Comparison of ENCODE assay signal across 16 cellular contexts in genomic region chr3:12470680-12471079, GRCh38. TPM values are rescaled to one million over a fixed set of nuclear protein-coding genes. Genes with fewer than 3 reads are reported as not detected.
DNase-seq lines count a peak whose midpoint lies in the region; ATAC-seq and TF ChIP-seq lines count a peak whose summit lies in the region.
"Had no signal": no experiment of that assay in that cellular context is flagged by ENCODE, and none has a peak within 500 bp of the region (broad histone marks: within the 10 kb centered on the region; RNA-seq: fewer than 3 reads in every experiment).

No MANE protein-coding gene starts in this region.

- H3K4me1 Mint-ChIP-seq in activated naive CD8-positive, alpha-beta T cell treated with anti-CD3 and anti-CD28 coated beads, Interleukin-2, amount 50 U/mL, for 24 hours: peaks cover 24% of the 10 kb centered on the region
- H3K4me1 Mint-ChIP-seq in activated naive CD8-positive, alpha-beta T cell treated with anti-CD3 and anti-CD28 coated beads for 36 hours: peaks cover 15% of the 10 kb centered on the region
- peaks cover 12% of the 10 kb centered on the region for H3K4me1 Mint-ChIP-seq in stimulated activated memory B cell treated with anti-CD40 and anti-IgM and Interleukin-4, amounts not matched to agents 10 μg/mL and 1 μg/mL and 100 μg/mL, for 72 hours

- H3K79me2 ChIP-seq in HCT116 (ENCODE audit: insufficient read depth, low read length): no peaks in the 10 kb centered on the region

- CTCF ChIA-PET in HCT116 (lab: Charles Lee): interaction anchor here (1.1 to 3.8 kb wide), 4 partner anchors 9 to 334 kb away, joined by 3 to 23 read pairs (median 5); no protein-coding TSS in a partner anchor

- peak overlapping the region; percentile 23; the same call in 1 of the 2 replicates for H3K9ac ChIP-seq in HCT116 (ENCODE audit: low read length)
- H3K9ac ChIP-seq: BLaER1, KMS-11 had no signal

- H4K20me1 ChIP-seq in HCT116 (ENCODE audit: insufficient read depth): no peaks in the 10 kb centered on the region
- H4K20me1 ChIP-seq: BLaER1 had no signal

- no peaks in the 10 kb centered on the region for H3K9me3 ChIP-seq in HCT116 (ENCODE audit: control insufficient read depth in 1 of 2, insufficient read depth in 1 of 2, low read depth in 1 of 2, low read length in 2 of 2)
- no peaks in the 10 kb centered on the region for H3K9me3 ChIP-seq in RWPE2 (ENCODE audit: severe bottlenecking)
- H3K9me3 ChIP-seq: BLaER1 had no signal

- peak overlapping the region; percentile 70 for H3K27ac Mint-ChIP-seq in activated naive CD8-positive, alpha-beta T cell treated with anti-CD3 and anti-CD28 coated beads, Interleukin-2, amount 50 U/mL, for 24 hours
- H3K27ac Mint-ChIP-seq in activated naive CD8-positive, alpha-beta T cell treated with anti-CD3 and anti-CD28 coated beads for 36 hours: no peak overlapping the region
- H3K27ac Mint-ChIP-seq in stimulated activated memory B cell treated with anti-CD40 and anti-IgM and Interleukin-4, amounts not matched to agents 10 μg/mL and 1 μg/mL and 100 μg/mL, for 72 hours: peak overlapping the region; percentile 19

- RAD21 ChIA-PET in HCT116 (lab: Charles Lee; ENCODE audit: low non-redundant PET in 1 of 2, low total read pairs in 2 of 2, uncharacterized antibody in 2 of 2, unreplicated experiment in 2 of 2): interaction anchor here (0.9 to 1.0 kb wide), 2 partner anchors 9 kb away, joined by 3 to 4 read pairs; no protein-coding TSS in a partner anchor

- no peak for DNase-seq in activated naive CD8-positive, alpha-beta T cell treated with anti-CD3 and anti-CD28 coated beads, Interleukin-2, amount 50 U/mL, for 24 hours
- no peak for DNase-seq in activated naive CD8-positive, alpha-beta T cell treated with anti-CD3 and anti-CD28 coated beads for 36 hours
- DNase-seq in HCT116 (ENCODE audit: low read depth, low spot score) (no peak), RWPE2 (ENCODE audit: low spot score) (no peak), COLO829 (ENCODE audit: low spot score) (no peak), erythroblast (lab: John Stamatoyannopoulos, UW) (no peak)
- DNase-seq: H7, MM.1S, NCI-H1105 treated with DMSO at 0.1 percent for 48 hours, NCI-H187, NCI-H446, NCI-H82 had no signal

- H2AFZ ChIP-seq in HCT116 (ENCODE audit: low read depth, low read length, poor library complexity, severe bottlenecking): no peak overlapping the region

- BruUV-seq in HCT116 (replicated peaks; lab: Mats Ljungman, UMichigan): no TSS peak

- H3K36me3 Mint-ChIP-seq in activated naive CD8-positive, alpha-beta T cell treated with anti-CD3 and anti-CD28 coated beads, Interleukin-2, amount 50 U/mL, for 24 hours (ENCODE audit: low read depth): no peaks in the 10 kb centered on the region
- H3K36me3 Mint-ChIP-seq in activated naive CD8-positive, alpha-beta T cell treated with anti-CD3 and anti-CD28 coated beads for 36 hours: peaks cover 1% of the 10 kb centered on the region
- no peaks in the 10 kb centered on the region for H3K36me3 Mint-ChIP-seq in stimulated activated memory B cell treated with anti-CD40 and anti-IgM and Interleukin-4, amounts not matched to agents 10 μg/mL and 1 μg/mL and 100 μg/mL, for 72 hours

- peaks cover 4% of the 10 kb centered on the region for H3K27me3 Mint-ChIP-seq in activated naive CD8-positive, alpha-beta T cell treated with anti-CD3 and anti-CD28 coated beads, Interleukin-2, amount 50 U/mL, for 24 hours
- H3K27me3 Mint-ChIP-seq in activated naive CD8-positive, alpha-beta T cell treated with anti-CD3 and anti-CD28 coated beads for 36 hours: peaks cover 3% of the 10 kb centered on the region
- H3K27me3 Mint-ChIP-seq in stimulated activated memory B cell treated with anti-CD40 and anti-IgM and Interleukin-4, amounts not matched to agents 10 μg/mL and 1 μg/mL and 100 μg/mL, for 72 hours: peaks cover 11% of the 10 kb centered on the region

- POLR2A ChIA-PET in HCT116 (lab: Charles Lee): interaction anchor here (1.0 to 1.8 kb wide), 3 partner anchors 9 to 12 kb away, joined by 3 to 5 read pairs (median 4); no protein-coding TSS in a partner anchor

- H3K4me1 ChIP-seq in HCT116 (ENCODE audit: control insufficient read depth in 1 of 2, insufficient read depth in 2 of 2, low read length in 2 of 2) (peaks cover 26 to 50% of the 10 kb centered on the region in 2 experiments), RWPE2 (ENCODE audit: insufficient read depth, poor library complexity, severe bottlenecking) (peaks cover 10% of the 10 kb centered on the region)

- no peak for ATAC-seq in activated naive CD8-positive, alpha-beta T cell treated with anti-CD3 and anti-CD28 coated beads, Interleukin-2, amount 50 U/mL, for 24 hours
- ATAC-seq in HCT116: no peak
- no peak for ATAC-seq in RWPE2 (ENCODE audit: low read depth)
- no peak for ATAC-seq in stimulated activated memory B cell treated with anti-CD40 and anti-IgM and Interleukin-4, amounts not matched to agents 10 μg/mL and 1 μg/mL and 100 μg/mL, for 72 hours

- TF ChIP-seq POLR2A in HCT116 (IDR thresholded peaks at IDR 0.05; ENCODE audit: borderline replicate concordance, extremely low read depth, insufficient read depth, insufficient read length): no peak
- TF ChIP-seq POLR2A in erythroblast (IDR thresholded peaks at IDR 0.05; ENCODE audit: low read length): no peak

- TF ChIP-seq RAD21 in HCT116 (IDR thresholded peaks at IDR 0.05; ENCODE audit: low read depth): no peak

- H3K4me3 Mint-ChIP-seq in activated naive CD8-positive, alpha-beta T cell treated with anti-CD3 and anti-CD28 coated beads, Interleukin-2, amount 50 U/mL, for 24 hours: no peak overlapping the region
- H3K4me3 Mint-ChIP-seq in activated naive CD8-positive, alpha-beta T cell treated with anti-CD3 and anti-CD28 coated beads for 36 hours: no peak overlapping the region
- no peak overlapping the region for H3K4me3 Mint-ChIP-seq in stimulated activated memory B cell treated with anti-CD40 and anti-IgM and Interleukin-4, amounts not matched to agents 10 μg/mL and 1 μg/mL and 100 μg/mL, for 72 hours

- H3K36me3 ChIP-seq in HCT116 (ENCODE audit: control insufficient read depth in 1 of 2, insufficient read depth in 2 of 2, low read length in 2 of 2) (no peaks in the 10 kb centered on the region), RWPE2 (ENCODE audit: low read depth) (no peaks in the 10 kb centered on the region)
- H3K36me3 ChIP-seq: BLaER1 had no signal

- H3K27me3 ChIP-seq in HCT116 (ENCODE audit: insufficient read depth, low read length) (no peaks in the 10 kb centered on the region), RWPE2 (ENCODE audit: insufficient read depth, poor library complexity, severe bottlenecking) (no peaks in the 10 kb centered on the region)
- H3K27me3 ChIP-seq: BLaER1 had no signal

- TF ChIP-seq CTCF in HCT116 (IDR thresholded peaks at IDR 0.05 in 2 of 3, conservative IDR thresholded peaks at IDR 0.05 in 1 of 3; ENCODE audit: borderline replicate concordance in 1 of 3, insufficient read depth in 1 of 3, low read depth in 2 of 3, low read length in 2 of 3) (no peak), RWPE2 (IDR thresholded peaks at IDR 0.05; ENCODE audit: poor library complexity, severe bottlenecking) (no peak)

- peak overlapping the region; percentile 72 for H3K4me2 ChIP-seq in HCT116 (ENCODE audit: low read length)
- H3K4me2 ChIP-seq: KMS-11 had no signal

- H3K9me3 Mint-ChIP-seq in activated naive CD8-positive, alpha-beta T cell treated with anti-CD3 and anti-CD28 coated beads, Interleukin-2, amount 50 U/mL, for 24 hours: no peaks in the 10 kb centered on the region
- H3K9me3 Mint-ChIP-seq in activated naive CD8-positive, alpha-beta T cell treated with anti-CD3 and anti-CD28 coated beads for 36 hours: no peaks in the 10 kb centered on the region
- no peaks in the 10 kb centered on the region for H3K9me3 Mint-ChIP-seq in stimulated activated memory B cell treated with anti-CD40 and anti-IgM and Interleukin-4, amounts not matched to agents 10 μg/mL and 1 μg/mL and 100 μg/mL, for 72 hours

- intact Hi-C loops in HCT116 (cut with micrococcal nuclease): loop anchor here (1.0 to 5.0 kb wide), 3 partner anchors 27 to 183 kb away; partner anchors contain the start of gene PPARG

- H3K4me3 ChIP-seq in HCT116 (replicated peaks in 1 of 2; ENCODE audit: low read depth in 1 of 2, low read length in 2 of 2) (peak overlapping the region in 1 of 2 experiments; percentile 38; a peak in 2 of 4 replicates), RWPE2 (ENCODE audit: severe bottlenecking) (no peak overlapping the region)
- H3K4me3 ChIP-seq: BLaER1, GM12878 had no signal

- peak overlapping the region; percentile 72 for H3K27ac ChIP-seq in HCT116 (ENCODE audit: low read depth, low read length)
- H3K27ac ChIP-seq in RWPE2 (ENCODE audit: poor library complexity, severe bottlenecking): peak overlapping the region; percentile 24
- H3K27ac ChIP-seq: BLaER1, KMS-11 had no signal

- no peaks in the 10 kb centered on the region for H3K9me2 ChIP-seq in HCT116 (ENCODE audit: insufficient read depth)

TF ChIP-seq in HCT116, 20 proteins besides CTCF, POLR2A, EP300 and RAD21 (continues in another document):
- no peak for TF ChIP-seq ELF1 (IDR thresholded peaks at IDR 0.05; ENCODE audit: borderline replicate concordance, low read depth)
- no peak for TF ChIP-seq ATF3 (IDR thresholded peaks at IDR 0.05)
- TF ChIP-seq MAX (IDR thresholded peaks at IDR 0.05): no peak
- TF ChIP-seq CEBPB (IDR thresholded peaks at IDR 0.05; ENCODE audit: low read depth): no peak
- no peak for TF ChIP-seq EZH2phosphoT487 (IDR thresholded peaks at IDR 0.05; ENCODE audit: borderline replicate concordance)
- no peak for TF ChIP-seq SP1 (IDR thresholded peaks at IDR 0.05; ENCODE audit: low read depth)
- no peak for TF ChIP-seq CBX3 (IDR thresholded peaks at IDR 0.05; ENCODE audit: low read depth)
- TF ChIP-seq ZFX (IDR thresholded peaks at IDR 0.05): no peak

RNA-seq across cellular contexts. Expression of gene TSEN2, which starts 13.6 kb away (rescaled TPM):
- 10 to 100 TPM; 24.7 to 29.7 TPM for total RNA-seq in activated naive CD8-positive, alpha-beta T cell treated with anti-CD3 and anti-CD28 coated beads for 36 hours
- 35.5 TPM for total RNA-seq in HCT116 (2021; ENCODE audit: unreplicated experiment)
- polyA plus RNA-seq in HCT116 (2012): 16.1 and 21.7 TPM in 2 replicates
